Comparison of ENCODE assay signal across 1 cellular context in the genomic region with DNA sequence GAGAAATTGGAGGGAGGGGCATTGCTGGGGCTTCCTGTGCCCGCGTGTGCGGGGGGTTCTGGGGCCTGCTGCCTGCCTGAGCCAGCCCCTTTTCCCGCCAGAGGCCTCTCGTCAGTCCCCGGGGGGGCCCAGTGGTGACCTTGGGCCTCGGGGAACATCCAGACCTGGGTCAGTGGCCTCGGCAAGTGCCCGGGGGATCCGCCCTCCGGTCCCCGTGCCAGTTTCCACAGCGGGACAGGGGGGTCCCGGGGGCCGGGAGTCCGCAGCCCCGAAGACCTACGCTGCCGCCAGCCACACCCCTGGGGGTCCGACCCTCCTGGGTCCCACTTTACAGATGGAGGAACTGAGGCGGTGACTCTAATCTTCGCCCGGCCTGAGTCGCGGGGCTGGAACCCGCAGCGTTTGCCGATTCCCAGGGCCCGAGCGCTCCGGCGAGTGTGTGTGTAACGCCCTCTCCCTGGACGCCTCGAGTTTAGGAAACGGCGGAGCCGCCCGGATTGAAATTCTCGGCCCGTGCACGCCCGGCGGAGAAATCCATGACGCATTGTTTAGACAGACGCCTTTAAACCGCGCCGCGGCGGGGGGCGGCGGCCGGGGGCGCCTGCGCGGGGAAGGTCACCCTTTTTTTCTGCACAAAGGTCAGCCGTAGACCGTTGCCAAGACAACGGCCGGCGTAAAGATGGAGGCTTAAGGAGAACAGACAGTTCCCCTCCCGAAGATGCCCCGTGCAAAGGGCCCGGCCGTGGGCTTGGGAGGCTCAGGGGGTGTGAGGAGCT.
TF ChIP-seq lines count a peak whose summit lies in the region.

No MANE protein-coding gene starts in this region.

TF ChIP-seq in HepG2, 621 proteins besides CTCF, POLR2A, EP300 and RAD21 (continued from another document and continues in another):
- TF ChIP-seq, protein P1, sequence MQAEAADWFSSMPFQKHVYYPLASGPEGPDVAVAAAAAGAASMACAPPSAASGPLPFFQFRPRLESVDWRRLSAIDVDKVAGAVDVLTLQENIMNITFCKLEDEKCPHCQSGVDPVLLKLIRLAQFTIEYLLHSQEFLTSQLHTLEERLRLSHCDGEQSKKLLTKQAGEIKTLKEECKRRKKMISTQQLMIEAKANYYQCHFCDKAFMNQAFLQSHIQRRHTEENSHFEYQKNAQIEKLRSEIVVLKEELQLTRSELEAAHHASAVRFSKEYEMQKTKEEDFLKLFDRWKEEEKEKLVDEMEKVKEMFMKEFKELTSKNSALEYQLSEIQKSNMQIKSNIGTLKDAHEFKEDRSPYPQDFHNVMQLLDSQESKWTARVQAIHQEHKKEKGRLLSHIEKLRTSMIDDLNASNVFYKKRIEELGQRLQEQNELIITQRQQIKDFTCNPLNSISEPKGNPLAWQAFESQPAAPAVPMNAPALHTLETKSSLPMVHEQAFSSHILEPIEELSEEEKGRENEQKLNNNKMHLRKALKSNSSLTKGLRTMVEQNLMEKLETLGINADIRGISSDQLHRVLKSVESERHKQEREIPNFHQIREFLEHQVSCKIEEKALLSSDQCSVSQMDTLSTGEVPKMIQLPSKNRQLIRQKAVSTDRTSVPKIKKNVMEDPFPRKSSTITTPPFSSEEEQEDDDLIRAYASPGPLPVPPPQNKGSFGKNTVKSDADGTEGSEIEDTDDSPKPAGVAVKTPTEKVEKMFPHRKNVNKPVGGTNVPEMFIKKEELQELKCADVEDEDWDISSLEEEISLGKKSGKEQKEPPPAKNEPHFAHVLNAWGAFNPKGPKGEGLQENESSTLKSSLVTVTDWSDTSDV (CRISPR knock-in tag; IDR thresholded peaks at IDR 0.05), result peak; percentile 79; the same call in 1 of the 2 replicates
- TF ChIP-seq MZF1 (CRISPR knock-in tag; IDR thresholded peaks at IDR 0.05; ENCODE audit: borderline replicate concordance) (no peak), SP5 (CRISPR knock-in tag; IDR thresholded peaks at IDR 0.05; ENCODE audit: borderline replicate concordance, low read depth) (peak; percentile 23; the same call in 1 of the 2 replicates), TCF12 (IDR thresholded peaks at IDR 0.05) (no peak), TCF12 (CRISPR knock-in tag; IDR thresholded peaks at IDR 0.05) (no peak), ZSCAN30 (CRISPR knock-in tag; IDR thresholded peaks at IDR 0.05) (no peak), LCORL (IDR thresholded peaks at IDR 0.05) (no peak), LCORL (CRISPR knock-in tag; IDR thresholded peaks at IDR 0.05) (peak; percentile 85), ZNF879 (CRISPR knock-in tag; IDR thresholded peaks at IDR 0.05) (no peak), ATF1 (CRISPR knock-in tag; IDR thresholded peaks at IDR 0.05) (peak; percentile 84), MYC (CRISPR knock-in tag; IDR thresholded peaks at IDR 0.05; ENCODE audit: borderline replicate concordance) (0 out of 2 replicates have a peak, but pooled peaks have one; percentile 51), ZBTB7B (CRISPR knock-in tag; IDR thresholded peaks at IDR 0.05) (peak; percentile 51; the same call in 1 of the 2 replicates), SP140L (CRISPR knock-in tag; IDR thresholded peaks at IDR 0.05; ENCODE audit: borderline replicate concordance) (no peak), SIN3B (IDR thresholded peaks at IDR 0.05; ENCODE audit: low read length) (no peak), RBFOX2 (IDR thresholded peaks at IDR 0.05; ENCODE audit: low read depth, low read length) (peak; percentile 76), SCMH1 (CRISPR knock-in tag; IDR thresholded peaks at IDR 0.05; ENCODE audit: borderline replicate concordance) (no peak), AKAP8 (CRISPR knock-in tag; IDR thresholded peaks at IDR 0.05) (peak; percentile 28; the same call in 1 of the 2 replicates), ERF (CRISPR knock-in tag; IDR thresholded peaks at IDR 0.05) (peak; percentile 59; the same call in 1 of the 2 replicates), ZNF615 (CRISPR knock-in tag; IDR thresholded peaks at IDR 0.05; ENCODE audit: borderline replicate concordance) (peak; percentile 64; the same call in 1 of the 2 replicates), NFIB (CRISPR knock-in tag; IDR thresholded peaks at IDR 0.05; ENCODE audit: borderline replicate concordance) (no peak), SRSF9 (IDR thresholded peaks at IDR 0.05; ENCODE audit: borderline replicate concordance, insufficient read depth, low read depth, low read length, poor library complexity, severe bottlenecking) (no peak), HNRNPH1 (optimal IDR thresholded peaks at IDR 0.05; ENCODE audit: low read depth, low read length) (no peak), RBAK (CRISPR knock-in tag; IDR thresholded peaks at IDR 0.05) (no peak), NFRKB (IDR thresholded peaks at IDR 0.05) (no peak), MBD4 (IDR thresholded peaks at IDR 0.05; ENCODE audit: borderline replicate concordance, low read length) (no peak), ZNF672 (CRISPR knock-in tag; IDR thresholded peaks at IDR 0.05) (no peak), FOXO1 (CRISPR knock-in tag; IDR thresholded peaks at IDR 0.05) (no peak; the same call in 1 of the 2 replicates), MXI1 (IDR thresholded peaks at IDR 0.05; ENCODE audit: borderline replicate concordance, low read depth, low read length) (peak; percentile 71; the same call in 2 of the 3 replicates)
- TF ChIP-seq, protein P2, sequence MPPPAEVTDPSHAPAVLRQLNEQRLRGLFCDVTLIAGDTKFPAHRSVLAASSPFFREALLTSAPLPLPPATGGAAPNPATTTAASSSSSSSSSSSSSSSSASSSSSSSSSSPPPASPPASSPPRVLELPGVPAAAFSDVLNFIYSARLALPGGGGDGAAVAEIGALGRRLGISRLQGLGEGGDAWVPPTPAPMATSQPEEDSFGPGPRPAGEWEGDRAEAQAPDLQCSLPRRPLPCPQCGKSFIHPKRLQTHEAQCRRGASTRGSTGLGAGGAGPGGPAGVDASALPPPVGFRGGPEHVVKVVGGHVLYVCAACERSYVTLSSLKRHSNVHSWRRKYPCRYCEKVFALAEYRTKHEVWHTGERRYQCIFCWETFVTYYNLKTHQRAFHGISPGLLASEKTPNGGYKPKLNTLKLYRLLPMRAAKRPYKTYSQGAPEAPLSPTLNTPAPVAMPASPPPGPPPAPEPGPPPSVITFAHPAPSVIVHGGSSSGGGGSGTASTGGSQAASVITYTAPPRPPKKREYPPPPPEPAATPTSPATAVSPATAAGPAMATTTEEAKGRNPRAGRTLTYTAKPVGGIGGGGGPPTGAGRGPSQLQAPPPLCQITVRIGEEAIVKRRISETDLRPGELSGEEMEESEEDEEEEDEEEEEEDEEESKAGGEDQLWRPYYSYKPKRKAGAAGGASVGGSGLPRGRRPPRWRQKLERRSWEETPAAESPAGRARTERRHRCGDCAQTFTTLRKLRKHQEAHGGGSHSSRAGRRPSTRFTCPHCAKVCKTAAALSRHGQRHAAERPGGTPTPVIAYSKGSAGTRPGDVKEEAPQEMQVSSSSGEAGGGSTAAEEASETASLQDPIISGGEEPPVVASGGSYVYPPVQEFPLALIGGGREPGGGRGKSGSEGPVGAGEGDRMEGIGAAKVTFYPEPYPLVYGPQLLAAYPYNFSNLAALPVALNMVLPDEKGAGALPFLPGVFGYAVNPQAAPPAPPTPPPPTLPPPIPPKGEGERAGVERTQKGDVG (CRISPR knock-in tag; IDR thresholded peaks at IDR 0.05; ENCODE audit: borderline replicate concordance), result no peak
- TF ChIP-seq, protein P3, sequence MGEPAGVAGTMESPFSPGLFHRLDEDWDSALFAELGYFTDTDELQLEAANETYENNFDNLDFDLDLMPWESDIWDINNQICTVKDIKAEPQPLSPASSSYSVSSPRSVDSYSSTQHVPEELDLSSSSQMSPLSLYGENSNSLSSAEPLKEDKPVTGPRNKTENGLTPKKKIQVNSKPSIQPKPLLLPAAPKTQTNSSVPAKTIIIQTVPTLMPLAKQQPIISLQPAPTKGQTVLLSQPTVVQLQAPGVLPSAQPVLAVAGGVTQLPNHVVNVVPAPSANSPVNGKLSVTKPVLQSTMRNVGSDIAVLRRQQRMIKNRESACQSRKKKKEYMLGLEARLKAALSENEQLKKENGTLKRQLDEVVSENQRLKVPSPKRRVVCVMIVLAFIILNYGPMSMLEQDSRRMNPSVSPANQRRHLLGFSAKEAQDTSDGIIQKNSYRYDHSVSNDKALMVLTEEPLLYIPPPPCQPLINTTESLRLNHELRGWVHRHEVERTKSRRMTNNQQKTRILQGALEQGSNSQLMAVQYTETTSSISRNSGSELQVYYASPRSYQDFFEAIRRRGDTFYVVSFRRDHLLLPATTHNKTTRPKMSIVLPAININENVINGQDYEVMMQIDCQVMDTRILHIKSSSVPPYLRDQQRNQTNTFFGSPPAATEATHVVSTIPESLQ (CRISPR knock-in tag; conservative IDR thresholded peaks at IDR 0.05), result no peak
- TF ChIP-seq, protein P4, sequence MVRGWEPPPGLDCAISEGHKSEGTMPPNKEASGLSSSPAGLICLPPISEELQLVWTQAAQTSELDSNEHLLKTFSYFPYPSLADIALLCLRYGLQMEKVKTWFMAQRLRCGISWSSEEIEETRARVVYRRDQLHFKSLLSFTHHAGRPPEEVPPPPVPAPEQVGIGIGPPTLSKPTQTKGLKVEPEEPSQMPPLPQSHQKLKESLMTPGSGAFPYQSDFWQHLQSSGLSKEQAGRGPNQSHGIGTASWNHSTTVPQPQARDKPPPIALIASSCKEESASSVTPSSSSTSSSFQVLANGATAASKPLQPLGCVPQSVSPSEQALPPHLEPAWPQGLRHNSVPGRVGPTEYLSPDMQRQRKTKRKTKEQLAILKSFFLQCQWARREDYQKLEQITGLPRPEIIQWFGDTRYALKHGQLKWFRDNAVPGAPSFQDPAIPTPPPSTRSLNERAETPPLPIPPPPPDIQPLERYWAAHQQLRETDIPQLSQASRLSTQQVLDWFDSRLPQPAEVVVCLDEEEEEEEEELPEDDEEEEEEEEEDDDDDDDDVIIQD (CRISPR knock-in tag; IDR thresholded peaks at IDR 0.05; ENCODE audit: low read depth), result no peak
- TF ChIP-seq, protein P5, sequence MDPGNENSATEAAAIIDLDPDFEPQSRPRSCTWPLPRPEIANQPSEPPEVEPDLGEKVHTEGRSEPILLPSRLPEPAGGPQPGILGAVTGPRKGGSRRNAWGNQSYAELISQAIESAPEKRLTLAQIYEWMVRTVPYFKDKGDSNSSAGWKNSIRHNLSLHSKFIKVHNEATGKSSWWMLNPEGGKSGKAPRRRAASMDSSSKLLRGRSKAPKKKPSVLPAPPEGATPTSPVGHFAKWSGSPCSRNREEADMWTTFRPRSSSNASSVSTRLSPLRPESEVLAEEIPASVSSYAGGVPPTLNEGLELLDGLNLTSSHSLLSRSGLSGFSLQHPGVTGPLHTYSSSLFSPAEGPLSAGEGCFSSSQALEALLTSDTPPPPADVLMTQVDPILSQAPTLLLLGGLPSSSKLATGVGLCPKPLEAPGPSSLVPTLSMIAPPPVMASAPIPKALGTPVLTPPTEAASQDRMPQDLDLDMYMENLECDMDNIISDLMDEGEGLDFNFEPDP (CRISPR knock-in tag; conservative IDR thresholded peaks at IDR 0.05), result no peak
- TF ChIP-seq, protein P6, sequence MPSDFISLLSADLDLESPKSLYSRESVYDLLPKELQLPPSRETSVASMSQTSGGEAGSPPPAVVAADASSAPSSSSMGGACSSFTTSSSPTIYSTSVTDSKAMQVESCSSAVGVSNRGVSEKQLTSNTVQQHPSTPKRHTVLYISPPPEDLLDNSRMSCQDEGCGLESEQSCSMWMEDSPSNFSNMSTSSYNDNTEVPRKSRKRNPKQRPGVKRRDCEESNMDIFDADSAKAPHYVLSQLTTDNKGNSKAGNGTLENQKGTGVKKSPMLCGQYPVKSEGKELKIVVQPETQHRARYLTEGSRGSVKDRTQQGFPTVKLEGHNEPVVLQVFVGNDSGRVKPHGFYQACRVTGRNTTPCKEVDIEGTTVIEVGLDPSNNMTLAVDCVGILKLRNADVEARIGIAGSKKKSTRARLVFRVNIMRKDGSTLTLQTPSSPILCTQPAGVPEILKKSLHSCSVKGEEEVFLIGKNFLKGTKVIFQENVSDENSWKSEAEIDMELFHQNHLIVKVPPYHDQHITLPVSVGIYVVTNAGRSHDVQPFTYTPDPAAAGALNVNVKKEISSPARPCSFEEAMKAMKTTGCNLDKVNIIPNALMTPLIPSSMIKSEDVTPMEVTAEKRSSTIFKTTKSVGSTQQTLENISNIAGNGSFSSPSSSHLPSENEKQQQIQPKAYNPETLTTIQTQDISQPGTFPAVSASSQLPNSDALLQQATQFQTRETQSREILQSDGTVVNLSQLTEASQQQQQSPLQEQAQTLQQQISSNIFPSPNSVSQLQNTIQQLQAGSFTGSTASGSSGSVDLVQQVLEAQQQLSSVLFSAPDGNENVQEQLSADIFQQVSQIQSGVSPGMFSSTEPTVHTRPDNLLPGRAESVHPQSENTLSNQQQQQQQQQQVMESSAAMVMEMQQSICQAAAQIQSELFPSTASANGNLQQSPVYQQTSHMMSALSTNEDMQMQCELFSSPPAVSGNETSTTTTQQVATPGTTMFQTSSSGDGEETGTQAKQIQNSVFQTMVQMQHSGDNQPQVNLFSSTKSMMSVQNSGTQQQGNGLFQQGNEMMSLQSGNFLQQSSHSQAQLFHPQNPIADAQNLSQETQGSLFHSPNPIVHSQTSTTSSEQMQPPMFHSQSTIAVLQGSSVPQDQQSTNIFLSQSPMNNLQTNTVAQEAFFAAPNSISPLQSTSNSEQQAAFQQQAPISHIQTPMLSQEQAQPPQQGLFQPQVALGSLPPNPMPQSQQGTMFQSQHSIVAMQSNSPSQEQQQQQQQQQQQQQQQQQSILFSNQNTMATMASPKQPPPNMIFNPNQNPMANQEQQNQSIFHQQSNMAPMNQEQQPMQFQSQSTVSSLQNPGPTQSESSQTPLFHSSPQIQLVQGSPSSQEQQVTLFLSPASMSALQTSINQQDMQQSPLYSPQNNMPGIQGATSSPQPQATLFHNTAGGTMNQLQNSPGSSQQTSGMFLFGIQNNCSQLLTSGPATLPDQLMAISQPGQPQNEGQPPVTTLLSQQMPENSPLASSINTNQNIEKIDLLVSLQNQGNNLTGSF (CRISPR knock-in tag; IDR thresholded peaks at IDR 0.05), result no peak
- TF ChIP-seq, protein P7, sequence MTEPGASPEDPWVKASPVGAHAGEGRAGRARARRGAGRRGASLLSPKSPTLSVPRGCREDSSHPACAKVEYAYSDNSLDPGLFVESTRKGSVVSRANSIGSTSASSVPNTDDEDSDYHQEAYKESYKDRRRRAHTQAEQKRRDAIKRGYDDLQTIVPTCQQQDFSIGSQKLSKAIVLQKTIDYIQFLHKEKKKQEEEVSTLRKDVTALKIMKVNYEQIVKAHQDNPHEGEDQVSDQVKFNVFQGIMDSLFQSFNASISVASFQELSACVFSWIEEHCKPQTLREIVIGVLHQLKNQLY (CRISPR knock-in tag; IDR thresholded peaks at IDR 0.05), result no peak; the same call in 1 of the 2 replicates
- TF ChIP-seq, protein P8, sequence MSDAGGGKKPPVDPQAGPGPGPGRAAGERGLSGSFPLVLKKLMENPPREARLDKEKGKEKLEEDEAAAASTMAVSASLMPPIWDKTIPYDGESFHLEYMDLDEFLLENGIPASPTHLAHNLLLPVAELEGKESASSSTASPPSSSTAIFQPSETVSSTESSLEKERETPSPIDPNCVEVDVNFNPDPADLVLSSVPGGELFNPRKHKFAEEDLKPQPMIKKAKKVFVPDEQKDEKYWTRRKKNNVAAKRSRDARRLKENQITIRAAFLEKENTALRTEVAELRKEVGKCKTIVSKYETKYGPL (CRISPR knock-in tag; IDR thresholded peaks at IDR 0.05), result 0 out of 2 replicates have a peak, but pooled peaks have one; percentile 34
- TF ChIP-seq, protein P9, sequence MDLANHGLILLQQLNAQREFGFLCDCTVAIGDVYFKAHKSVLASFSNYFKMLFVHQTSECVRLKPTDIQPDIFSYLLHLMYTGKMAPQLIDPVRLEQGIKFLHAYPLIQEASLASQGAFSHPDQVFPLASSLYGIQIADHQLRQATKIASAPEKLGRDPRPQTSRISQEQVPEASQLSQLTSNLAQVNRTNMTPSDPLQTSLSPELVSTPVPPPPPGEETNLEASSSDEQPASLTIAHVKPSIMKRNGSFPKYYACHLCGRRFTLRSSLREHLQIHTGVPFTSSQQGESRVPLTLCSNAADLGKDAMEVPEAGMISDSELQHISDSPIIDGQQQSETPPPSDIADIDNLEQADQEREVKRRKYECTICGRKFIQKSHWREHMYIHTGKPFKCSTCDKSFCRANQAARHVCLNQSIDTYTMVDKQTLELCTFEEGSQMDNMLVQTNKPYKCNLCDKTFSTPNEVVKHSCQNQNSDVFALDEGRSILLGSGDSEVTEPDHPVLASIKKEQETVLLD (CRISPR knock-in tag; IDR thresholded peaks at IDR 0.05; ENCODE audit: low read depth), result 0 out of 2 replicates have a peak, but pooled peaks have one; percentile 17
